ENCODE assay signal across 12 cellular contexts in genomic region chr9:27785714-27786100, GRCh38.
A peak's percentile ranks its signal among the peaks of the same experiment; 100 is the strongest.
DNase-seq lines count a peak whose midpoint lies in the region; ATAC-seq and TF ChIP-seq lines count a peak whose summit lies in the region.
"Had no signal": no experiment of that assay in that cellular context is flagged by ENCODE, and none has a peak within 500 bp of the region (broad histone marks: within the 10 kb centered on the region; RNA-seq: fewer than 3 reads in every experiment).

No MANE protein-coding gene starts in this region.

- H3K4me3 ChIP-seq in sigmoid colon (no peak overlapping the region), gastrocnemius medialis (no peak overlapping the region)
- H3K4me3 ChIP-seq: lung had no signal

- TF ChIP-seq CTCF in sigmoid colon (IDR thresholded peaks at IDR 0.05), result no peak
- TF ChIP-seq CTCF in gastrocnemius medialis (IDR thresholded peaks at IDR 0.05 in 4 of 5, conservative IDR thresholded peaks at IDR 0.05 in 1 of 5), result no peak

- H3K36me3 ChIP-seq in sigmoid colon (no peaks in the 10 kb centered on the region), gastrocnemius medialis (no peaks in the 10 kb centered on the region)

- H3K4me1 ChIP-seq in sigmoid colon, result no peaks in the 10 kb centered on the region
- H3K4me1 ChIP-seq in gastrocnemius medialis, result no peaks in the 10 kb centered on the region

- H3K27ac ChIP-seq in sigmoid colon, result no peak overlapping the region
- H3K27ac ChIP-seq in gastrocnemius medialis, result no peak overlapping the region

- intact Hi-C loops in sigmoid colon (cut with DNase I), result no loop called here
- intact Hi-C loops in gastrocnemius medialis (cut with DNase I; ENCODE audit: low total_unique reads), result no loop called here

- DNase-seq in astrocyte of the hippocampus (ENCODE audit: low read depth, low spot score) (peak; percentile 32), sigmoid colon (no peak), midbrain (lab: John Stamatoyannopoulos, UW) (no peak), gastrocnemius medialis (no peak)
- DNase-seq: activated CD4-positive, alpha-beta T cell treated with anti-CD3 and anti-CD28 coated beads, Interleukin-2, amount 50 U/mL, for 1 hour; CD4-positive, CD25-positive, alpha-beta regulatory T cell; NCI-H1930 had no signal

- TF ChIP-seq POLR2A in sigmoid colon (IDR thresholded peaks at IDR 0.05) (no peak), gastrocnemius medialis (IDR thresholded peaks at IDR 0.05) (no peak)

- in situ Hi-C loops in gastrocnemius medialis (cut with MboI; ENCODE audit: low sequenced_read_pairs in 4 of 4), result no loop called here

- peak; percentile 61 for ATAC-seq in GM18498 (IDR thresholded peaks at IDR 0.05; ENCODE audit: unreplicated experiment)
- peak; percentile 74 for ATAC-seq in GM21423 (IDR thresholded peaks at IDR 0.05; ENCODE audit: unreplicated experiment)
- ATAC-seq in HG03342 (IDR thresholded peaks at IDR 0.05; ENCODE audit: unreplicated experiment), result peak; percentile 82
- ATAC-seq in GM21515 (IDR thresholded peaks at IDR 0.05; ENCODE audit: unreplicated experiment), result no peak
- no peak for ATAC-seq in gastrocnemius medialis

- TF ChIP-seq EP300 in sigmoid colon (IDR thresholded peaks at IDR 0.05), result no peak

- H3K9me3 ChIP-seq in sigmoid colon, result no peaks in the 10 kb centered on the region
- no peaks in the 10 kb centered on the region for H3K9me3 ChIP-seq in gastrocnemius medialis

- H3K27me3 ChIP-seq in sigmoid colon (no peaks in the 10 kb centered on the region), gastrocnemius medialis (no peaks in the 10 kb centered on the region)

Comparison
In these comparisons a context has a peak if more than half of its experiments do, and no peak if none do; other contexts are left out.
1. ATAC-seq: peak in GM18498 (single experiment), GM21423 (single experiment) and HG03342 (single experiment); none in GM21515 (single experiment) and gastrocnemius medialis (0 of 2).